ENCODE assay signal across 8 cellular contexts in genomic region chr17:79832211-79833109, GRCh38. TPM values are rescaled to one million over a fixed set of nuclear protein-coding genes. Genes with fewer than 3 reads are reported as not detected.
DNase-seq lines count a peak whose midpoint lies in the region; ATAC-seq, FAIRE-seq and TF ChIP-seq lines count a peak whose summit lies in the region.

No MANE protein-coding gene starts in this region.

- no peak for TF ChIP-seq POLR2A in body of pancreas (IDR thresholded peaks at IDR 0.05)

- H3K36me3 ChIP-seq in body of pancreas (replicated peaks in 1 of 2; ENCODE audit: insufficient read depth in 1 of 2, low read depth in 2 of 2) (peaks cover 0 to 1% of the 10 kb centered on the region in 2 donors), kidney (ENCODE audit: control insufficient read depth in 1 of 2, insufficient read depth in 2 of 2, low read length in 2 of 2) (peaks cover 0 to 6% of the 10 kb centered on the region in 2 donors)

- H3K27me3 ChIP-seq in body of pancreas, result no peaks in the 10 kb centered on the region

- TF ChIP-seq EP300 in Ishikawa (IDR thresholded peaks at IDR 0.05; ENCODE audit: borderline replicate concordance), result peak; percentile 38; the same call in 1 of the 2 replicates

- TF ChIP-seq RAD21 in Ishikawa (IDR thresholded peaks at IDR 0.05; ENCODE audit: low read depth), result no peak

- TF ChIP-seq CTCF in body of pancreas (IDR thresholded peaks at IDR 0.05) (no peak), kidney (IDR thresholded peaks at IDR 0.05; ENCODE audit: borderline replicate concordance, extremely low read depth, insufficient read depth) (no peak)

- ATAC-seq in body of pancreas (peak; percentile 25), GM21515 (IDR thresholded peaks at IDR 0.05; ENCODE audit: unreplicated experiment) (no peak)
- ATAC-seq in stimulated activated effector memory CD8-positive, alpha-beta T cell treated with anti-CD3 and anti-CD28 coated beads, Interleukin-12 subunit alpha, Interleukin-12 subunit beta, amount 100 ng/mL, for 72 hours, result no peak

- peak overlapping the region; percentile 17 for H3K4me3 Mint-ChIP-seq in stimulated activated effector memory CD8-positive, alpha-beta T cell treated with anti-CD3 and anti-CD28 coated beads, Interleukin-12 subunit alpha, Interleukin-12 subunit beta, amount 100 ng/mL, for 72 hours

- H3K4me1 Mint-ChIP-seq in stimulated activated effector memory CD8-positive, alpha-beta T cell treated with anti-CD3 and anti-CD28 coated beads, Interleukin-12 subunit alpha, Interleukin-12 subunit beta, amount 100 ng/mL, for 72 hours, result peaks cover 29% of the 10 kb centered on the region

- peaks cover 33% of the 10 kb centered on the region for H3K36me3 Mint-ChIP-seq in stimulated activated effector memory CD8-positive, alpha-beta T cell treated with anti-CD3 and anti-CD28 coated beads, Interleukin-12 subunit alpha, Interleukin-12 subunit beta, amount 100 ng/mL, for 72 hours

- H3K27ac Mint-ChIP-seq in stimulated activated effector memory CD8-positive, alpha-beta T cell treated with anti-CD3 and anti-CD28 coated beads, Interleukin-12 subunit alpha, Interleukin-12 subunit beta, amount 100 ng/mL, for 72 hours, result no peak overlapping the region

- peak; percentile 37 to 57 (median 52) for DNase-seq in body of pancreas
- DNase-seq in kidney, result peak; percentile 86
- no peak for DNase-seq in stimulated activated effector memory CD8-positive, alpha-beta T cell treated with anti-CD3 and anti-CD28 coated beads, Interleukin-12 subunit alpha, Interleukin-12 subunit beta, amount 100 ng/mL, for 72 hours (ENCODE audit: low spot score in 2 of 2)
- DNase-seq in GDM1 (lab: John Stamatoyannopoulos, UW), result no peak
- no peak for DNase-seq in NCI-H345 treated with DMSO at 0.1 percent for 48 hours (lab: John Stamatoyannopoulos, UW; ENCODE audit: unreplicated experiment)
- no peak for DNase-seq in NCI-H2081 treated with DMSO at 0.1 percent for 48 hours (lab: John Stamatoyannopoulos, UW)

- 26 to 34% methylated on average over 17 to 72 of the region's 73 CpGs for WGBS in body of pancreas, 2 donors

- H3K27ac ChIP-seq in body of pancreas (peak overlapping the region; percentile 80 to 89 (median 86)), kidney (ENCODE audit: low read depth in 2 of 2, low read length in 2 of 2) (peak overlapping the region in 1 of 2 donors; percentile 28)

- H3K9me3 ChIP-seq in body of pancreas (no peaks in the 10 kb centered on the region), kidney (ENCODE audit: control insufficient read depth in 1 of 2, low read length in 2 of 2) (no peaks in the 10 kb centered on the region)

- no peak overlapping the region for H3K9ac ChIP-seq in kidney (ENCODE audit: low read length in 2 of 2)

- no peaks in the 10 kb centered on the region for H3K9me3 Mint-ChIP-seq in stimulated activated effector memory CD8-positive, alpha-beta T cell treated with anti-CD3 and anti-CD28 coated beads, Interleukin-12 subunit alpha, Interleukin-12 subunit beta, amount 100 ng/mL, for 72 hours

- H3K4me3 ChIP-seq in body of pancreas, result no peak overlapping the region
- H3K4me3 ChIP-seq in kidney (ENCODE audit: low read length in 2 of 2), result peak overlapping the region in 1 of 2 donors; percentile 25

- H3K4me1 ChIP-seq in body of pancreas (peaks cover 81% of the 10 kb centered on the region), kidney (ENCODE audit: control insufficient read depth in 1 of 2, insufficient read depth in 1 of 2, low read depth in 1 of 2, low read length in 2 of 2) (peaks cover 10 to 13% of the 10 kb centered on the region in 2 donors)

- FAIRE-seq in kidney (lab: Jason Lieb, UNC), result no peak

- intact Hi-C loops in body of pancreas (cut with DNase I), result no loop called here
- intact Hi-C loops in kidney (cut with DNase I), result no loop called here

TF ChIP-seq in Ishikawa, 13 proteins besides CTCF, POLR2A, EP300 and RAD21:
- TF ChIP-seq MAX (IDR thresholded peaks at IDR 0.05) (peak; percentile 16; the same call in 1 of the 2 replicates), YY1 (IDR thresholded peaks at IDR 0.05; ENCODE audit: low read depth) (no peak), FOXM1 (IDR thresholded peaks at IDR 0.05; ENCODE audit: borderline replicate concordance, low read depth) (peak; percentile 40; the same call in 1 of the 2 replicates), EGR1 (IDR thresholded peaks at IDR 0.05) (peak; percentile 58; the same call in 1 of the 2 replicates), TAF1 (IDR thresholded peaks at IDR 0.05; ENCODE audit: low read depth) (0 out of 2 replicates have a peak, but pooled peaks have one; percentile 14), USF1 (IDR thresholded peaks at IDR 0.05) (no peak), NFIC (IDR thresholded peaks at IDR 0.05) (peak; percentile 67; the same call in 1 of the 2 replicates), CREB1 (IDR thresholded peaks at IDR 0.05; ENCODE audit: low read depth) (no peak), ZBTB7A (IDR thresholded peaks at IDR 0.05; ENCODE audit: low read depth) (peak; percentile 88), TEAD4 (IDR thresholded peaks at IDR 0.05) (peak; percentile 94), REST (IDR thresholded peaks at IDR 0.05; ENCODE audit: low read depth) (no peak), CEBPB (IDR thresholded peaks at IDR 0.05) (no peak), TCF12 (IDR thresholded peaks at IDR 0.05; ENCODE audit: low read depth) (peak; percentile 73; the same call in 1 of the 2 replicates)

RNA-seq across cellular contexts. Expression of gene CBX4, which starts 6.8 kb away (rescaled TPM):
- total RNA-seq in body of pancreas (10 to 100 TPM; 15.6 to 17.8 TPM), kidney (26.8 TPM)
- polyA plus RNA-seq in kidney (ENCODE audit: insufficient read depth, low read depth, low replicate concordance), result 7.1 TPM

RNA-seq across cellular contexts. Expression of gene CBX8, which starts 35.6 kb away (rescaled TPM):
- 1 to 10 TPM; 1.6 to 1.8 TPM for total RNA-seq in body of pancreas
- 6.2 TPM for total RNA-seq in kidney
- polyA plus RNA-seq in kidney (ENCODE audit: insufficient read depth, low read depth, low replicate concordance), result 3.5 TPM

RNA-seq across cellular contexts. Expression of gene CBX2, which starts 54.5 kb away (rescaled TPM):
- total RNA-seq in body of pancreas, result 1 to 10 TPM; 1.6 to 2.0 TPM
- 3.5 TPM for total RNA-seq in kidney
- polyA plus RNA-seq in kidney (ENCODE audit: insufficient read depth, low read depth, low replicate concordance), result 2.2 TPM

Comparison
In these comparisons a context has a peak if more than half of its experiments do, and no peak if none do; other contexts are left out.
1. DNase-seq: peak in body of pancreas (4 of 4) and kidney (single experiment); none in stimulated activated effector memory CD8-positive, alpha-beta T cell treated with anti-CD3 and anti-CD28 coated beads, Interleukin-12 subunit alpha, Interleukin-12 subunit beta, amount 100 ng/mL, for 72 hours (0 of 2), GDM1 (single experiment), NCI-H345 treated with DMSO at 0.1 percent for 48 hours (single experiment) and NCI-H2081 treated with DMSO at 0.1 percent for 48 hours (single experiment).